Comparison of ENCODE assay signal across 8 cellular contexts in the genomic region with DNA sequence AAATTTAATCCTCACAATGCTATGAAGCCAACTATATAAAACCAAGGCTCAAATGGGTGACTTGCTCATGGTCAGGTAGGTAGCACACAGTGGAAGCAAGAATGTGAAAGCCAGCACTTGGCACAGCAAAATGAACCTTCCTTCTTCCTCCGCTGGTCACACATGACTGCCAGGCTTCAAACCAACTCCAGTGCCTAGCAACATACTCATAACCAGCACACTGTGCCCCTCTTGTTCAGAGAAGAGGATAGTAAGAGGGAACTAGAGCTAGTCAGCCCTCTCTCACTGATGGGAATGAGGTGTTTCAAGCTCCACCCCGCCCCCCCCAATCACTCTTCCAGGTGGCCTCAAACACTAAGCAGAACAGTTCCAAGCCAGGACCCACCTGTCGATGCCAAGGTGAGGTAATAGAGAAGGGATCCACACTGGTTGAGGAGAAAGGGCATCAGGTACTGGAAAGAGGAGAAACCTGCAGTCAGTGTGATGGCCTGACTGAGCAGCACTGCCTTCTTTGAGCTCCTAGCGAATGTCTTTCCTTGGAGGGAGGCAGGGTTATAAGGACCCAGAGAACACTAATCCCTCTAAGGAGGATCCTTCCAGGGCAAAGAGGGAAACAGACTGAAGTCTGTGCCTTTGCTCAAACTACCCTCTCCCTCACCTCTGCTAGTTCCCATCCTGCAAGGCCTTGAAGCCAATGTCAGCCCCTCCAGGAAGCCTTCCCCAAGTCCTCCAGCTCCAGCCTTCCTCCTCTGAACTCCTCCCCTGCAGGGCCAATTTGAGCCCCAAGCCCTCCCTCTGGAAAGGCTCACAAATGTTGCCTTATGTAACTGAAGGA. TPM values are rescaled to one million over a fixed set of nuclear protein-coding genes. Genes with fewer than 3 reads are reported as not detected.
DNase-seq lines count a peak whose midpoint lies in the region; ATAC-seq and TF ChIP-seq lines count a peak whose summit lies in the region.

No MANE protein-coding gene starts in this region.

- H3K27me3 ChIP-seq in BE2C, result no peaks in the 10 kb centered on the region

- intact Hi-C loops in mucosa of descending colon (cut with DNase I, micrococcal nuclease), result no loop called here

- H3K4me1 ChIP-seq in BE2C, result no peaks in the 10 kb centered on the region
- H3K4me1 ChIP-seq in mucosa of descending colon (ENCODE audit: low read depth), result peaks cover 33% of the 10 kb centered on the region

- TF ChIP-seq CTCF in BE2C (IDR thresholded peaks at IDR 0.05; ENCODE audit: low read depth, low read length) (no peak), chondrocyte (IDR thresholded peaks at IDR 0.05) (no peak), mucosa of descending colon (IDR thresholded peaks at IDR 0.05) (no peak)

- H3K4me3 Mint-ChIP-seq in chondrocyte (ENCODE audit: unreplicated experiment) (peak overlapping the region; percentile 95), naive B cell (peak overlapping the region; percentile 93 to 99 (median 98))

- H3K27me3 Mint-ChIP-seq in chondrocyte (ENCODE audit: low read depth) (no peaks in the 10 kb centered on the region), naive B cell (no peaks in the 10 kb centered on the region)

- H3K4me3 ChIP-seq in BE2C (ENCODE audit: low read depth, low read length), result peak overlapping the region; percentile 88
- H3K4me3 ChIP-seq in mucosa of descending colon, result no peak overlapping the region

- no peak for TF ChIP-seq EP300 in Ishikawa (IDR thresholded peaks at IDR 0.05; ENCODE audit: borderline replicate concordance)

- no peak for DNase-seq in BE2C
- DNase-seq in chondrocyte (ENCODE audit: low spot score), result no peak
- DNase-seq in naive B cell, result no peak
- no peak for DNase-seq in H4 (ENCODE audit: low spot score)
- DNase-seq in SKM-1 (lab: John Stamatoyannopoulos, UW; ENCODE audit: unreplicated experiment), result no peak
- no peak for DNase-seq in mucosa of descending colon

- TF ChIP-seq RAD21 in Ishikawa (IDR thresholded peaks at IDR 0.05; ENCODE audit: low read depth), result no peak

- H3K36me3 ChIP-seq in BE2C (peaks cover 10% of the 10 kb centered on the region), mucosa of descending colon (ENCODE audit: low read depth) (no peaks in the 10 kb centered on the region)

- H3K9me3 ChIP-seq in BE2C (no peaks in the 10 kb centered on the region), mucosa of descending colon (no peaks in the 10 kb centered on the region)

- peaks cover 14% of the 10 kb centered on the region for H3K36me3 Mint-ChIP-seq in chondrocyte (ENCODE audit: low read depth)
- peaks cover 0 to 4% of the 10 kb centered on the region in 2 donors for H3K36me3 Mint-ChIP-seq in naive B cell

- H3K4me1 Mint-ChIP-seq in chondrocyte (ENCODE audit: low read depth), result peaks cover 34% of the 10 kb centered on the region
- H3K4me1 Mint-ChIP-seq in naive B cell, result peaks cover 29 to 54% (median 39%) of the 10 kb centered on the region in 3 donors

- ATAC-seq in naive B cell (ENCODE audit: low read depth in 2 of 2), result peak; percentile 41 to 43
- no peak for ATAC-seq in mucosa of descending colon
- ATAC-seq in GM19397 (IDR thresholded peaks at IDR 0.05; ENCODE audit: unreplicated experiment), result no peak

- H3K27ac Mint-ChIP-seq in chondrocyte (ENCODE audit: unreplicated experiment), result peak overlapping the region; percentile 95
- H3K27ac Mint-ChIP-seq in naive B cell, result peak overlapping the region in 5 of 6 donors; percentile 85 to 99 (median 97)

- no peaks in the 10 kb centered on the region for H3K9me3 Mint-ChIP-seq in chondrocyte (ENCODE audit: low read depth)
- no peaks in the 10 kb centered on the region for H3K9me3 Mint-ChIP-seq in naive B cell

TF ChIP-seq in Ishikawa, 13 proteins besides CTCF, POLR2A, EP300 and RAD21:
- TF ChIP-seq TAF1 (IDR thresholded peaks at IDR 0.05; ENCODE audit: low read depth), result no peak
- TF ChIP-seq NFIC (IDR thresholded peaks at IDR 0.05), result peak; percentile 30; the same call in 1 of the 2 replicates
- TF ChIP-seq ZBTB7A (IDR thresholded peaks at IDR 0.05; ENCODE audit: low read depth), result no peak
- TF ChIP-seq, protein P1, sequence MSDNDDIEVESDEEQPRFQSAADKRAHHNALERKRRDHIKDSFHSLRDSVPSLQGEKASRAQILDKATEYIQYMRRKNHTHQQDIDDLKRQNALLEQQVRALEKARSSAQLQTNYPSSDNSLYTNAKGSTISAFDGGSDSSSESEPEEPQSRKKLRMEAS (IDR thresholded peaks at IDR 0.05), result no peak
- no peak for TF ChIP-seq CEBPB (IDR thresholded peaks at IDR 0.05)
- TF ChIP-seq TCF12 (IDR thresholded peaks at IDR 0.05; ENCODE audit: low read depth), result no peak
- TF ChIP-seq, protein P2, sequence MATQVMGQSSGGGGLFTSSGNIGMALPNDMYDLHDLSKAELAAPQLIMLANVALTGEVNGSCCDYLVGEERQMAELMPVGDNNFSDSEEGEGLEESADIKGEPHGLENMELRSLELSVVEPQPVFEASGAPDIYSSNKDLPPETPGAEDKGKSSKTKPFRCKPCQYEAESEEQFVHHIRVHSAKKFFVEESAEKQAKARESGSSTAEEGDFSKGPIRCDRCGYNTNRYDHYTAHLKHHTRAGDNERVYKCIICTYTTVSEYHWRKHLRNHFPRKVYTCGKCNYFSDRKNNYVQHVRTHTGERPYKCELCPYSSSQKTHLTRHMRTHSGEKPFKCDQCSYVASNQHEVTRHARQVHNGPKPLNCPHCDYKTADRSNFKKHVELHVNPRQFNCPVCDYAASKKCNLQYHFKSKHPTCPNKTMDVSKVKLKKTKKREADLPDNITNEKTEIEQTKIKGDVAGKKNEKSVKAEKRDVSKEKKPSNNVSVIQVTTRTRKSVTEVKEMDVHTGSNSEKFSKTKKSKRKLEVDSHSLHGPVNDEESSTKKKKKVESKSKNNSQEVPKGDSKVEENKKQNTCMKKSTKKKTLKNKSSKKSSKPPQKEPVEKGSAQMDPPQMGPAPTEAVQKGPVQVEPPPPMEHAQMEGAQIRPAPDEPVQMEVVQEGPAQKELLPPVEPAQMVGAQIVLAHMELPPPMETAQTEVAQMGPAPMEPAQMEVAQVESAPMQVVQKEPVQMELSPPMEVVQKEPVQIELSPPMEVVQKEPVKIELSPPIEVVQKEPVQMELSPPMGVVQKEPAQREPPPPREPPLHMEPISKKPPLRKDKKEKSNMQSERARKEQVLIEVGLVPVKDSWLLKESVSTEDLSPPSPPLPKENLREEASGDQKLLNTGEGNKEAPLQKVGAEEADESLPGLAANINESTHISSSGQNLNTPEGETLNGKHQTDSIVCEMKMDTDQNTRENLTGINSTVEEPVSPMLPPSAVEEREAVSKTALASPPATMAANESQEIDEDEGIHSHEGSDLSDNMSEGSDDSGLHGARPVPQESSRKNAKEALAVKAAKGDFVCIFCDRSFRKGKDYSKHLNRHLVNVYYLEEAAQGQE (IDR thresholded peaks at IDR 0.05; ENCODE audit: low read depth), result no peak
- TF ChIP-seq CREB1 (IDR thresholded peaks at IDR 0.05; ENCODE audit: low read depth), result no peak

RNA-seq across cellular contexts. Expression of a gene that starts 1.2 kb away (rescaled TPM):
- polyA plus RNA-seq in BE2C (2012; ENCODE audit: insufficient read depth, insufficient read length, low read depth), result 9.9 TPM
- 20.8 to 23.9 TPM (median 22.8 TPM) in 3 replicates for total RNA-seq in chondrocyte
- 10 to 100 TPM in 4 of 6 donors, 1 to 10 TPM in 1, not detected in 1; 6.8 to 12.0 (median 10.9) TPM for polyA plus RNA-seq in naive B cell (ENCODE audit: low read depth in 6 of 6)
- 3.5 and 8.1 TPM in 2 replicates for total RNA-seq in H4 (2014; rRNA removed; shearing (Covaris generic))
- 10 to 100 TPM; 21.1 to 35.6 (median 28.0) TPM for total RNA-seq in mucosa of descending colon

RNA-seq across cellular contexts. Expression of a gene that starts 1.2 kb away (rescaled TPM):
- 402 TPM for polyA plus RNA-seq in BE2C (2012; ENCODE audit: insufficient read depth, insufficient read length, low read depth)
- 120 to 142 TPM (median 131 TPM) in 3 replicates for total RNA-seq in chondrocyte
- polyA plus RNA-seq in naive B cell (ENCODE audit: low read depth in 6 of 6), result 100 to 1,000 TPM; 152 to 251 (median 180) TPM
- total RNA-seq in H4 (2014; rRNA removed; shearing (Covaris generic)), result 619 and 664 TPM in 2 replicates
- 100 to 1,000 TPM; 111 to 138 (median 115) TPM for total RNA-seq in mucosa of descending colon

RNA-seq across cellular contexts. Expression of a gene that starts 12.1 kb away (rescaled TPM):
- not detected for polyA plus RNA-seq in BE2C (2012; ENCODE audit: insufficient read depth, insufficient read length, low read depth)
- total RNA-seq in chondrocyte (not detected in 3 replicates), mucosa of descending colon (not detected)
- under 1 TPM in 2 of 6 donors, not detected in 4; 0.13 to 0.36 TPM for polyA plus RNA-seq in naive B cell (ENCODE audit: low read depth in 6 of 6)
- total RNA-seq in H4 (2014; rRNA removed; shearing (Covaris generic)), result not detected in 2 replicates

RNA-seq across cellular contexts. Expression of a gene that starts 15.5 kb away (rescaled TPM):
- 2.8 TPM for polyA plus RNA-seq in BE2C (2012; ENCODE audit: insufficient read depth, insufficient read length, low read depth)
- total RNA-seq in chondrocyte (1.5 to 3.3 TPM (median 2.0 TPM) in 3 replicates), mucosa of descending colon (1 to 10 TPM; 1.1 to 2.2 (median 1.9) TPM)
- 1 to 10 TPM in 3 of 6 donors, under 1 TPM in 2, not detected in 1; 0.75 to 2.3 (median 1.4) TPM for polyA plus RNA-seq in naive B cell (ENCODE audit: low read depth in 6 of 6)
- total RNA-seq in H4 (2014; rRNA removed; shearing (Covaris generic)), result 2.6 and 4.3 TPM in 2 replicates

RNA-seq across cellular contexts. Expression of a gene that starts 20.6 kb away (rescaled TPM):
- 79.9 TPM for polyA plus RNA-seq in BE2C (2012; ENCODE audit: insufficient read depth, insufficient read length, low read depth)
- 29.7 to 32.9 TPM (median 30.7 TPM) in 3 replicates for total RNA-seq in chondrocyte
- 10 to 100 TPM in 5 of 6 donors, 1 to 10 TPM in 1; 9.1 to 14.5 (median 12.3) TPM for polyA plus RNA-seq in naive B cell (ENCODE audit: low read depth in 6 of 6)
- total RNA-seq in H4 (2014; rRNA removed; shearing (Covaris generic)), result 25.1 and 36.3 TPM in 2 replicates
- total RNA-seq in mucosa of descending colon, result 1 to 10 TPM; 1.5 to 4.2 (median 3.2) TPM

Comparison
In these comparisons a context has a peak if more than half of its experiments do, and no peak if none do; other contexts are left out.
1. ATAC-seq: peak in naive B cell (2 of 2); none in mucosa of descending colon (single experiment) and GM19397 (single experiment).